In the genomic region with DNA sequence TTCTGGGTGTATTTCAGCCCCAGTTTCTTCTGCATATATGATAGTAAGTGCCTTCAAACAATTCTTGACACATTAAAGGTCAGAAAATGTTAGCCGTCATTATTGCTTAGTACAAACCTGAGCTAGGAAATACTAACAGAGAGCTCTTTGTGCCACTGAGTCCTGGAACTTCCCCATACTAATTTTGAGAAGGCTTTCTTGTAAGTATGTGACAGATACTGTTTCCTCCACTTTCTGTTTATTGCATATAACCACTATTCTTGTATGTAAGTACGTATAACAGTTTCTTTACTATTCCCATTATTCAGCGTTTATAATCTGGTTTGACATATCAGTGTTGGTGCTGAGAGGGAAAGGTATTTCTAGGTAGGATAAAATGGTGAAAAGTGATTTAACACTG, we compare ENCODE assay signal across 16 cellular contexts. TPM values are rescaled to one million over a fixed set of nuclear protein-coding genes. Genes with fewer than 3 reads are reported as not detected.
"Had no signal": no experiment of that assay in that cellular context is flagged by ENCODE, and none has a peak within 500 bp of the region (broad histone marks: within the 10 kb centered on the region; RNA-seq: fewer than 3 reads in every experiment).

No MANE protein-coding gene starts in this region.

- H3K36me3 ChIP-seq: prostate gland had no signal

- H3K9me3 ChIP-seq: heart right ventricle, left ventricle myocardium inferior, prostate gland, right atrium auricular region, tibial nerve had no signal

- H3K27me3 ChIP-seq: heart right ventricle, right atrium auricular region, tibial nerve had no signal

- H3K4me3 Mint-ChIP-seq: neural crest cell had no signal

- H3K27ac ChIP-seq: heart right ventricle, left ventricle myocardium inferior, prostate gland, right atrium auricular region, tibial nerve had no signal

- DNase-seq: activated CD4-positive, alpha-beta T cell treated with anti-CD3 and anti-CD28 coated beads, Interleukin-2, amount 50 U/mL, for 48 hours; cerebellar nuclear complex; effector CD4-positive, alpha-beta T cell; heart right ventricle; left ventricle myocardium inferior; mammary epithelial cell; midbrain; stimulated activated CD4-positive, alpha-beta T cell treated with anti-CD3 and anti-CD28 coated beads, Interleukin-12 subunit alpha, Interleukin-12 subunit beta, amount 100 ng/mL, for 4 hours; stimulated activated CD4-positive, alpha-beta T cell treated with anti-CD3 and anti-CD28 coated beads, Interleukin-1b, Interleukin-23, amount 100 ng/mL, for 48 hours; stimulated activated CD8-positive, alpha-beta memory T cell treated with anti-CD3 and anti-CD28 coated beads, Interleukin-4, amount 100 ng/mL, for 48 hours; stimulated activated naive CD4-positive, alpha-beta T cell treated with Interleukin-2 at 50 U/mL for 16 hours had no signal

- H3K9me3 Mint-ChIP-seq: neural crest cell had no signal

- H3K4me3 ChIP-seq: heart right ventricle, left ventricle myocardium inferior, prostate gland, right atrium auricular region, tibial nerve had no signal

- ATAC-seq: heart right ventricle had no signal

RNA-seq across cellular contexts. Expression of gene SPDYA, which starts 49.2 kb away (rescaled TPM):
- total RNA-seq: kidney epithelial cell had no signal
